Comparison of ENCODE assay signal across 1 cellular context in the genomic region with DNA sequence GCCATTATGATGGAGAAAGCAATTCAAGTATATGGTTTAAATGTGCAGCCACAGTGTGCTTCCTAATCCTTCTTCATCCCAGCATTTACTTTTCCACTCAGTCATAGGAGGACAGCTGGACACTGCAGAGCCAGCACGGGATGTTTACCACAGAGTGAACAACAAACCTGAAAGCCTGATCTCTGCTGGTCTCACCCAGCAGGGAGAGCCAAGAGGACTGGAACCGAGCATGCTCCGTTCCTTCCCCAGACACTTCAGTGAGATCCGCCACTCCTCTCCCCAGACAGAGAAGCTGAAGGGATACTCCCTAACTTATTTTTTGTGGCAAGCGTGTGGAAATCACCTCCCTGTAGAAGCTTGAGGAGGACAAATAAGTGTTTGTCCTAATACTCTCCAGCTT.
TF ChIP-seq lines count a peak whose summit lies in the region.

No MANE protein-coding gene starts in this region.

TF ChIP-seq in A549, 52 proteins besides CTCF, POLR2A, EP300 and RAD21:
- TF ChIP-seq, protein P1, sequence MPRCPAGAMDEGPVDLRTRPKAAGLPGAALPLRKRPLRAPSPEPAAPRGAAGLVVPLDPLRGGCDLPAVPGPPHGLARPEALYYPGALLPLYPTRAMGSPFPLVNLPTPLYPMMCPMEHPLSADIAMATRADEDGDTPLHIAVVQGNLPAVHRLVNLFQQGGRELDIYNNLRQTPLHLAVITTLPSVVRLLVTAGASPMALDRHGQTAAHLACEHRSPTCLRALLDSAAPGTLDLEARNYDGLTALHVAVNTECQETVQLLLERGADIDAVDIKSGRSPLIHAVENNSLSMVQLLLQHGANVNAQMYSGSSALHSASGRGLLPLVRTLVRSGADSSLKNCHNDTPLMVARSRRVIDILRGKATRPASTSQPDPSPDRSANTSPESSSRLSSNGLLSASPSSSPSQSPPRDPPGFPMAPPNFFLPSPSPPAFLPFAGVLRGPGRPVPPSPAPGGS (IDR thresholded peaks at IDR 0.05) = no peak
- TF ChIP-seq CBX2 (IDR thresholded peaks at IDR 0.05; ENCODE audit: borderline replicate concordance, low read depth) = no peak
- no peak for TF ChIP-seq EHMT2 (IDR thresholded peaks at IDR 0.05; ENCODE audit: low read depth)
- TF ChIP-seq, protein P2, sequence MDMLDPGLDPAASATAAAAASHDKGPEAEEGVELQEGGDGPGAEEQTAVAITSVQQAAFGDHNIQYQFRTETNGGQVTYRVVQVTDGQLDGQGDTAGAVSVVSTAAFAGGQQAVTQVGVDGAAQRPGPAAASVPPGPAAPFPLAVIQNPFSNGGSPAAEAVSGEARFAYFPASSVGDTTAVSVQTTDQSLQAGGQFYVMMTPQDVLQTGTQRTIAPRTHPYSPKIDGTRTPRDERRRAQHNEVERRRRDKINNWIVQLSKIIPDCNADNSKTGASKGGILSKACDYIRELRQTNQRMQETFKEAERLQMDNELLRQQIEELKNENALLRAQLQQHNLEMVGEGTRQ (IDR thresholded peaks at IDR 0.05) = no peak
- no peak for TF ChIP-seq HOXB13 (CRISPR knock-in tag; IDR thresholded peaks at IDR 0.05; ENCODE audit: low read depth)
- no peak for TF ChIP-seq MAFK (IDR thresholded peaks at IDR 0.05; ENCODE audit: partially characterized antibody)
- TF ChIP-seq HMGXB4 (CRISPR knock-in tag; IDR thresholded peaks at IDR 0.05; ENCODE audit: borderline replicate concordance) = no peak
- no peak for TF ChIP-seq RCOR1 (IDR thresholded peaks at IDR 0.05; ENCODE audit: low read depth, low read length)
- TF ChIP-seq TP53 (CRISPR knock-in tag; IDR thresholded peaks at IDR 0.05) = no peak
- no peak for TF ChIP-seq HDAC2 (IDR thresholded peaks at IDR 0.05)
- TF ChIP-seq JUNB (IDR thresholded peaks at IDR 0.05) = no peak
- no peak for TF ChIP-seq MAZ (IDR thresholded peaks at IDR 0.05; ENCODE audit: borderline replicate concordance, low read depth, low read length)
- TF ChIP-seq, protein P3, sequence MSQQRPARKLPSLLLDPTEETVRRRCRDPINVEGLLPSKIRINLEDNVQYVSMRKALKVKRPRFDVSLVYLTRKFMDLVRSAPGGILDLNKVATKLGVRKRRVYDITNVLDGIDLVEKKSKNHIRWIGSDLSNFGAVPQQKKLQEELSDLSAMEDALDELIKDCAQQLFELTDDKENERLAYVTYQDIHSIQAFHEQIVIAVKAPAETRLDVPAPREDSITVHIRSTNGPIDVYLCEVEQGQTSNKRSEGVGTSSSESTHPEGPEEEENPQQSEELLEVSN (IDR thresholded peaks at IDR 0.05; ENCODE audit: borderline replicate concordance, low read depth) = no peak
- TF ChIP-seq MYC (IDR thresholded peaks at IDR 0.05; ENCODE audit: borderline replicate concordance, low read length) = no peak
